Comparison of ENCODE assay signal across 1 cellular context in the genomic region with DNA sequence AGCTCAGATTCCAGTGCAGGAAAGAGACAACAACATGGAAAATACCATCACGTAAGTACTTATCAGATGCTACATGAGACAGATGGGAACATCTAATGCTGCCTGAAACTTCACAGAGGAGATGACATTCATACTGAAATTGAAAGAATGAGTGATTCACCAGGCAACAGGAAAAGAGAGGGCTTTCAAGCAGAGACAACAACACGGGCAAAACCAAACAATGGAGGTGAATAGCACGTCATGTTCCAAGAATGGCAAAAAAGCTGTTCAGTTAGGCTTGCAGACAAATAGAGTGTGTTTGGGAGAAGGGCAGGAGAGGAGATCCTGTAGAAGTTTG.
A peak's percentile ranks its signal among the peaks of the same experiment; 100 is the strongest.
TF ChIP-seq lines count a peak whose summit lies in the region.

No MANE protein-coding gene starts in this region.

TF ChIP-seq in K562, 482 proteins besides CTCF, POLR2A, EP300 and RAD21:
- TF ChIP-seq RBFOX2 (IDR thresholded peaks at IDR 0.05; ENCODE audit: low read depth, low read length) (no peak), ZNF436 (CRISPR knock-in tag; IDR thresholded peaks at IDR 0.05) (no peak), ZNF175 (CRISPR knock-in tag; IDR thresholded peaks at IDR 0.05; ENCODE audit: low read depth) (no peak), ELK3 (CRISPR knock-in tag; IDR thresholded peaks at IDR 0.05) (no peak), JUNB (CRISPR knock-in tag; conservative IDR thresholded peaks at IDR 0.05) (no peak), CREM (IDR thresholded peaks at IDR 0.05; ENCODE audit: low read depth) (no peak), ZHX1 (conservative IDR thresholded peaks at IDR 0.05; ENCODE audit: low read length) (no peak), KDM4B (IDR thresholded peaks at IDR 0.05; ENCODE audit: borderline replicate concordance in 2 of 2, low read depth in 1 of 2) (no peak), MCM7 (IDR thresholded peaks at IDR 0.05) (peak in 1 of 2 experiments; percentile 28; a peak in 1 of 4 replicates), NEUROD1 (IDR thresholded peaks at IDR 0.05; ENCODE audit: borderline replicate concordance, low read depth, low read length, partially characterized antibody) (no peak), PCBP1 (IDR thresholded peaks at IDR 0.05; ENCODE audit: low read depth, low read length, poor library complexity, severe bottlenecking) (no peak), ZNF280A (IDR thresholded peaks at IDR 0.05; ENCODE audit: low read depth, partially characterized antibody) (no peak), MBD2 (IDR thresholded peaks at IDR 0.05; ENCODE audit: borderline replicate concordance, low read depth) (no peak), HOXB6 (CRISPR knock-in tag; IDR thresholded peaks at IDR 0.05; ENCODE audit: borderline replicate concordance) (no peak), HES1 (IDR thresholded peaks at IDR 0.05; ENCODE audit: low read depth) (no peak), ARID2 (IDR thresholded peaks at IDR 0.05) (no peak), PRDM10 (IDR thresholded peaks at IDR 0.05; ENCODE audit: partially characterized antibody) (peak; percentile 40), FOXJ2 (tag; IDR thresholded peaks at IDR 0.05) (no peak), MCM3 (IDR thresholded peaks at IDR 0.05) (0 out of 2 replicates have a peak, but pooled peaks have one; percentile 30), ZNF224 (CRISPR knock-in tag; IDR thresholded peaks at IDR 0.05) (no peak), SMARCC2 (IDR thresholded peaks at IDR 0.05; ENCODE audit: low read depth) (no peak), ARID3A (IDR thresholded peaks at IDR 0.05; ENCODE audit: borderline replicate concordance, low read depth, low read length) (no peak), MTF1 (CRISPR knock-in tag; IDR thresholded peaks at IDR 0.05; ENCODE audit: borderline replicate concordance) (no peak), SMARCA4 (IDR thresholded peaks at IDR 0.05) (no peak)
- TF ChIP-seq, protein P1, sequence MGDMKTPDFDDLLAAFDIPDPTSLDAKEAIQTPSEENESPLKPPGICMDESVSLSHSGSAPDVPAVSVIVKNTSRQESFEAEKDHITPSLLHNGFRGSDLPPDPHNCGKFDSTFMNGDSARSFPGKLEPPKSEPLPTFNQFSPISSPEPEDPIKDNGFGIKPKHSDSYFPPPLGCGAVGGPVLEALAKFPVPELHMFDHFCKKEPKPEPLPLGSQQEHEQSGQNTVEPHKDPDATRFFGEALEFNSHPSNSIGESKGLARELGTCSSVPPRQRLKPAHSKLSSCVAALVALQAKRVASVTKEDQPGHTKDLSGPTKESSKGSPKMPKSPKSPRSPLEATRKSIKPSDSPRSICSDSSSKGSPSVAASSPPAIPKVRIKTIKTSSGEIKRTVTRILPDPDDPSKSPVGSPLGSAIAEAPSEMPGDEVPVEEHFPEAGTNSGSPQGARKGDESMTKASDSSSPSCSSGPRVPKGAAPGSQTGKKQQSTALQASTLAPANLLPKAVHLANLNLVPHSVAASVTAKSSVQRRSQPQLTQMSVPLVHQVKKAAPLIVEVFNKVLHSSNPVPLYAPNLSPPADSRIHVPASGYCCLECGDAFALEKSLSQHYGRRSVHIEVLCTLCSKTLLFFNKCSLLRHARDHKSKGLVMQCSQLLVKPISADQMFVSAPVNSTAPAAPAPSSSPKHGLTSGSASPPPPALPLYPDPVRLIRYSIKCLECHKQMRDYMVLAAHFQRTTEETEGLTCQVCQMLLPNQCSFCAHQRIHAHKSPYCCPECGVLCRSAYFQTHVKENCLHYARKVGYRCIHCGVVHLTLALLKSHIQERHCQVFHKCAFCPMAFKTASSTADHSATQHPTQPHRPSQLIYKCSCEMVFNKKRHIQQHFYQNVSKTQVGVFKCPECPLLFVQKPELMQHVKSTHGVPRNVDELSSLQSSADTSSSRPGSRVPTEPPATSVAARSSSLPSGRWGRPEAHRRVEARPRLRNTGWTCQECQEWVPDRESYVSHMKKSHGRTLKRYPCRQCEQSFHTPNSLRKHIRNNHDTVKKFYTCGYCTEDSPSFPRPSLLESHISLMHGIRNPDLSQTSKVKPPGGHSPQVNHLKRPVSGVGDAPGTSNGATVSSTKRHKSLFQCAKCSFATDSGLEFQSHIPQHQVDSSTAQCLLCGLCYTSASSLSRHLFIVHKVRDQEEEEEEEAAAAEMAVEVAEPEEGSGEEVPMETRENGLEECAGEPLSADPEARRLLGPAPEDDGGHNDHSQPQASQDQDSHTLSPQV (IDR thresholded peaks at IDR 0.05) = no peak
